19 cellular contexts compared by ENCODE assay signal in the genomic region with DNA sequence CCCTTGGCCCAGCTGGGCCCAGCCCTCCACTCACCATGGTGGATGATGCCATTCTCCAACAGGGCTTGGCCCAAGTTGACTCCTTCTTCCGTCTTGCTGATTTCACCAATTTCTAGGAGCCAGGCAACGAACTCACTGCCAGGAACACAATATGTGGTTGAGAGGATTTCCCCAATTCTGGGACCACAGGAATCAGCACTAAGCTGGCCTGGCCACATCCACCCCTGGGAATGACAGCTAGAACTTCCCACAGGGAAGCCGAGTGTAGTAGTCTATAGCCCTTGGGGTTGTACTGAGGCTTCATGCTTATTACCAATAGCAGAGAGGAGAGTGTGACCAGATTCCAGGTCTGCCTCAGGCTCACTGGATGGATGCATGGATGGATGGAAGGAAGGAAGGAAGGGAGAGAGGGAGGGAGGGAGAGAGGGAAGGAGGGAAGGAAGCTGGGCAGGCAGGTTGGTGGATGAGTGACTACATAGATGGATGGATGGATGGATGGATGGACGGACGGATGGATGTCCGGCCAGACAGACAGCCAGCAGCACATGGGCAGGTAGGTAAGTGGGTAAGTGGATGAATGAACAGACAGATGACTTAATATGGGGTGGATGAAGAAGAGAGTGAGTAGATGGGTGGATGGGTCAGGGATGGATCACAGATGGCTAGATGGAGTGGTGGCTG.
A peak's percentile ranks its signal among the peaks of the same experiment; 100 is the strongest.
DNase-seq lines count a peak whose midpoint lies in the region; ATAC-seq and TF ChIP-seq lines count a peak whose summit lies in the region.
"Had no signal": no experiment of that assay in that cellular context is flagged by ENCODE, and none has a peak within 500 bp of the region (broad histone marks: within the 10 kb centered on the region; RNA-seq: fewer than 3 reads in every experiment).

No MANE protein-coding gene starts in this region.

- H3K27me3 Mint-ChIP-seq in HFFc6 (ENCODE audit: insufficient read depth), result peaks cover 3% of the 10 kb centered on the region
- H3K27me3 Mint-ChIP-seq in activated naive CD4-positive, alpha-beta T cell treated with anti-CD3 and anti-CD28 coated beads for 36 hours (ENCODE audit: low read depth), result no peaks in the 10 kb centered on the region

- no peaks in the 10 kb centered on the region for H3K79me2 ChIP-seq in hepatocyte

- H3K4me2 ChIP-seq in hepatocyte, result no peak overlapping the region

- H3K9me3 Mint-ChIP-seq in HFFc6, result no peaks in the 10 kb centered on the region
- no peaks in the 10 kb centered on the region for H3K9me3 Mint-ChIP-seq in activated naive CD4-positive, alpha-beta T cell treated with anti-CD3 and anti-CD28 coated beads for 36 hours
- H3K9me3 Mint-ChIP-seq: CD8-positive, alpha-beta T cell had no signal

- no peaks in the 10 kb centered on the region for H4K20me1 ChIP-seq in hepatocyte (ENCODE audit: insufficient read depth, poor library complexity, severe bottlenecking)

- no peak overlapping the region for H3K27ac Mint-ChIP-seq in HFFc6
- no peak overlapping the region for H3K27ac Mint-ChIP-seq in activated naive CD4-positive, alpha-beta T cell treated with anti-CD3 and anti-CD28 coated beads for 36 hours
- H3K27ac Mint-ChIP-seq: CD8-positive, alpha-beta T cell had no signal

- DNase-seq in astrocyte of the cerebellum (ENCODE audit: low read depth), result peak; percentile 86
- no peak for DNase-seq in hepatocyte (ENCODE audit: low spot score)
- no peak for DNase-seq in NK-92 (lab: John Stamatoyannopoulos, UW; ENCODE audit: unreplicated experiment)
- no peak for DNase-seq in HFFc6
- no peak for DNase-seq in activated naive CD4-positive, alpha-beta T cell treated with anti-CD3 and anti-CD28 coated beads for 36 hours
- DNase-seq: CD8-positive, alpha-beta T cell; GF-D8; NCI-H1048; NCI-H146; NCI-H2227 treated with DMSO at 0.1 percent for 48 hours; NCI-H526; NK-92 treated with Interleukin-12 subunit alpha and Interleukin-12 subunit beta, amount 100 ng/mL, for 24 hours; OCI-M1 had no signal

- H3K4me3 Mint-ChIP-seq in HFFc6, result no peak overlapping the region
- H3K4me3 Mint-ChIP-seq in activated naive CD4-positive, alpha-beta T cell treated with anti-CD3 and anti-CD28 coated beads for 36 hours, result no peak overlapping the region
- H3K4me3 Mint-ChIP-seq: CD8-positive, alpha-beta T cell had no signal

- CTCF ChIA-PET in activated naive CD4-positive, alpha-beta T cell treated with anti-CD3 and anti-CD28 coated beads for 36 hours (lab: Charles Lee), result no interaction called here

- intact Hi-C loops in activated naive CD4-positive, alpha-beta T cell treated with anti-CD3 and anti-CD28 coated beads for 36 hours (cut with micrococcal nuclease), result no loop called here

- H2AFZ ChIP-seq in hepatocyte, result no peak overlapping the region

- no peaks in the 10 kb centered on the region for H3K9me2 ChIP-seq in hepatocyte (replicated peaks; ENCODE audit: insufficient read depth)

- no peaks in the 10 kb centered on the region for H3K36me3 Mint-ChIP-seq in HFFc6 (ENCODE audit: low read depth)
- no peaks in the 10 kb centered on the region for H3K36me3 Mint-ChIP-seq in activated naive CD4-positive, alpha-beta T cell treated with anti-CD3 and anti-CD28 coated beads for 36 hours (ENCODE audit: low read depth)

- peaks cover 33% of the 10 kb centered on the region for H3K4me1 ChIP-seq in hepatocyte (ENCODE audit: insufficient read depth)

- H3K27me3 ChIP-seq in hepatocyte, result no peaks in the 10 kb centered on the region
- H3K27me3 ChIP-seq: SJSA1 had no signal

- H3K9me3 ChIP-seq in KOPT-K1 (ENCODE audit: insufficient read depth, low read length, poor library complexity, severe bottlenecking) (no peaks in the 10 kb centered on the region), hepatocyte (ENCODE audit: low read depth) (no peaks in the 10 kb centered on the region)
- H3K9me3 ChIP-seq: SJSA1 had no signal

- H3K4me3 ChIP-seq in astrocyte of the cerebellum (ENCODE audit: low read depth, low read length) (no peak overlapping the region), hepatocyte (no peak overlapping the region)
- H3K4me3 ChIP-seq: K562, SJSA1 had no signal

- in situ Hi-C loops in astrocyte of the cerebellum (cut with HindIII; ENCODE audit: low sequenced_read_pairs), result no loop called here

- TF ChIP-seq CTCF in astrocyte of the cerebellum (IDR thresholded peaks at IDR 0.05; ENCODE audit: low read depth, low read length, missing control alignments), result no peak
- no peak for TF ChIP-seq CTCF in hepatocyte (IDR thresholded peaks at IDR 0.05; ENCODE audit: poor library complexity)
- no peak for TF ChIP-seq CTCF in HFFc6 (IDR thresholded peaks at IDR 0.05)

- ATAC-seq in GM21381 (IDR thresholded peaks at IDR 0.05; ENCODE audit: unreplicated experiment), result no peak
- ATAC-seq: CD8-positive, alpha-beta T cell; K562 had no signal

- peaks cover 16% of the 10 kb centered on the region; the same call in 1 of the 2 replicates for H3K36me3 ChIP-seq in KOPT-K1 (ENCODE audit: insufficient read depth, low read length)
- no peaks in the 10 kb centered on the region for H3K36me3 ChIP-seq in hepatocyte (replicated peaks; ENCODE audit: insufficient read depth, low read depth)

- H3K27ac ChIP-seq in KOPT-K1 (ENCODE audit: low read depth, low read length, poor library complexity, severe bottlenecking) (peak overlapping the region; percentile 32), hepatocyte (peak overlapping the region; percentile 68), temporal lobe (ENCODE audit: low read depth, low read length) (peak overlapping the region; percentile 78)
- H3K27ac ChIP-seq: RWPE1, SJSA1 had no signal

- WGBS in hepatocyte (ENCODE audit: low lambda C conversion rate, missing lambda C conversion rate), result 80% methylated on average over 6 of the region's 6 CpGs

- peaks cover 18% of the 10 kb centered on the region; the same call in 1 of the 2 replicates for H3K4me1 Mint-ChIP-seq in HFFc6 (ENCODE audit: low read depth)
- H3K4me1 Mint-ChIP-seq in activated naive CD4-positive, alpha-beta T cell treated with anti-CD3 and anti-CD28 coated beads for 36 hours (ENCODE audit: low read depth), result no peaks in the 10 kb centered on the region
